In the genomic region with DNA sequence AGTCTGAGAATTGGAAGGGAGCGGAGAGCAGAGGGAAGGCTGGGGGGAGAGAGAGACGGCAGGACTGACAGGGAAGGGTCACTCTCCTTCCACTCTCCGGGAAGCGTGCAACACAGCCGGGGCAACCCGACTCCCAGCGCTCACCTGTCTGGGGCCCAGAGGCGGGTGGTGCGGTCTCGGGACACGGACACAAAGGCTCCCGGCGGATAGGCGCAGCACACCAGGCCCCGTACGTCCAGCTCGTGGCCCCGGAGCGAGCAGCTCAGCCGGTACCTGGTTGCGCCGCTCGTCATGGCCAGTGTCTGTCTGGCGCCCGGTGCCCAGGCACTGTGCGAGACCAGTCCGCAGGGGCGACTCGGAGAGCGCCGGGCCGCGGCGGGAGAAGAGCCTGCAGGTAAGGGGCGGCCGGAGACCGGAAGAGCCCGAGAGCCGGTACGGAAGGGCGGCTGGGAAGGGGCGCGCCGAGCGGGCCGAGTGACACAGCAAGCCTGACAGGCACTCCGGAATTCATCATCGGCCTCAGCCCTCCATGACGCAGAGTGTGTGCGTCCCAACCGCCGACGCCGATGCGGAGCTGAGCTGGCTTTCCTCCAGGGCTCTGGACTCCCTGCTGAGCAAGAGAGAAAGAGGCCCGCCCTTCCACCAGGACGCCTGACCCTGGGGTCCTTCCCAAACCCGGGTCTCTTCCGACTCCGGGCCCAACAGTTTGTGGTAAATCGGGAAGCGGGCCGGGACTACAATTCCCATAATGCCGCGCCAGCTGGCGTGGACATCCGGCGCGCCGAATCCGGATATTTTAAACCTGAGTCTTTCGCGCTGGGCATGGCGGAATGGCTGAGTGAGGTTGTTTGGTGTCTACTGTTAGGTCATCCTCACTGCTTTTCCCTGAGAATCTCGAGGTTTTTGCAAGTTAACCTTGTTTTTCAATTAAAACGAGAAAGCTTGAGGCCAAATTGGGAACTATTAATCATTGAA, we compare ENCODE assay signal across 8 cellular contexts. TPM values are rescaled to one million over a fixed set of nuclear protein-coding genes. Genes with fewer than 3 reads are reported as not detected.
DNase-seq lines count a peak whose midpoint lies in the region; ATAC-seq, FAIRE-seq and TF ChIP-seq lines count a peak whose summit lies in the region.

Gene PLAA (minus strand): TSS at position 490 of the 975 bp plus-strand sequence. CDS start 197 bp downstream, at position 293.

- H3K9me3 ChIP-seq in right cardiac atrium (ENCODE audit: control insufficient read depth, low read length) (no peaks in the 10 kb centered on the region), vagina (no peaks in the 10 kb centered on the region)

- FAIRE-seq in GM12891 (lab: Jason Lieb, UNC), result peak; percentile 93

- ATAC-seq in HG02798 (IDR thresholded peaks at IDR 0.05; ENCODE audit: poor library complexity, unreplicated experiment) (peak; percentile 99), right cardiac atrium (peak; percentile 100)

- no peak for TF ChIP-seq CTCF in vagina (IDR thresholded peaks at IDR 0.05)

- peak; percentile 82 for TF ChIP-seq POLR2A in GM12891 (IDR thresholded peaks at IDR 0.05; ENCODE audit: low read depth, low read length)
- TF ChIP-seq POLR2A in vagina (IDR thresholded peaks at IDR 0.05), result no peak

- no peaks in the 10 kb centered on the region for H3K36me3 ChIP-seq in vagina

- peak within 1 kb of the TSS; percentile 96 for H3K27ac ChIP-seq in right cardiac atrium (ENCODE audit: low read length)
- peak within 1 kb of the TSS; percentile 97 for H3K27ac ChIP-seq in vagina

- H3K4me3 ChIP-seq in right cardiac atrium (ENCODE audit: low read length) (peak within 1 kb of the TSS; percentile 63), vagina (peak within 1 kb of the TSS; percentile 98 to 100)

- WGBS in right cardiac atrium, result under 1% methylated on average over 76 of the region's 76 CpGs

- no peaks in the 10 kb centered on the region for H3K27me3 ChIP-seq in right cardiac atrium (ENCODE audit: control insufficient read depth, insufficient read depth)
- H3K27me3 ChIP-seq in vagina, result no peaks in the 10 kb centered on the region

- H3K4me1 ChIP-seq in right cardiac atrium (ENCODE audit: control insufficient read depth, insufficient read depth, low read length) (peaks cover 3% of the 10 kb centered on the region), vagina (peaks cover 41% of the 10 kb centered on the region)

- intact Hi-C loops in right cardiac atrium (cut with DNase I), result loop anchor here in 2 of 4 donors (5.0 to 10.0 kb wide), 2 partner anchors 52 to 55 kb away; partner anchors contain the start of gene CAAP1 (in 2 of the 2)
- intact Hi-C loops in vagina (cut with DNase I), result loop anchor here (10.0 kb wide), 1 partner anchor 52 kb away; the partner anchor contains the start of gene CAAP1

- peak; percentile 81 for DNase-seq in GM12891 (ENCODE audit: insufficient read length, low spot score)
- DNase-seq in NCI-H1436 (lab: John Stamatoyannopoulos, UW), result peak; percentile 78
- DNase-seq in T-helper 2 cell, result peak; percentile 64 to 95 (median 78)
- peak in 57 of 58 donors; percentile 62 to 97 (median 90) for DNase-seq in anterior cingulate cortex (lab: John Stamatoyannopoulos, UW)
- DNase-seq in right cardiac atrium, result peak; percentile 91 to 95 (median 95)
- DNase-seq in putamen (ENCODE audit: low spot score), result peak; percentile 87
- DNase-seq in vagina (ENCODE audit: extremely low spot score in 2 of 2), result peak in 1 of 2 donors; percentile 95

TF ChIP-seq in GM12891, 5 proteins besides CTCF, POLR2A, EP300 and RAD21:
- peak; percentile 86 for TF ChIP-seq POLR2AphosphoS5 (IDR thresholded peaks at IDR 0.05; ENCODE audit: low read depth, low read length)
- TF ChIP-seq SPI1 (IDR thresholded peaks at IDR 0.05; ENCODE audit: low read depth, low read length), result no peak
- peak; percentile 78; the same call in 1 of the 2 replicates for TF ChIP-seq POU2F2 (IDR thresholded peaks at IDR 0.05; ENCODE audit: low read depth, low read length)
- no peak for TF ChIP-seq PAX5 (IDR thresholded peaks at IDR 0.05; ENCODE audit: insufficient read depth, low read length, severe bottlenecking)
- TF ChIP-seq TAF1 (IDR thresholded peaks at IDR 0.05; ENCODE audit: low read depth, low read length), result peak; percentile 85
TF ChIP-seq in GM12891: peak in this region for 3.

RNA-seq across cellular contexts. Expression of gene PLAA, which starts in this region (rescaled TPM):
- 23.1 TPM for polyA plus RNA-seq in GM12891 (2012; ENCODE audit: low read depth, missing spikeins)
- total RNA-seq in right cardiac atrium (10 to 100 TPM; 26.4 to 31.8 (median 28.7) TPM), vagina (28.5 TPM)
- 14.9 TPM for polyA plus RNA-seq in right cardiac atrium
